Comparison of ENCODE assay signal across 8 cellular contexts in genomic region chrX:103215037-103215767, GRCh38. TPM values are rescaled to one million over a fixed set of nuclear protein-coding genes. Genes with fewer than 3 reads are reported as not detected.
DNase-seq lines count a peak whose midpoint lies in the region; ATAC-seq, FAIRE-seq and TF ChIP-seq lines count a peak whose summit lies in the region.

TSS of gene BEX4 (plus strand) at chrX:103215108. CDS start at chrX:103216154, 1,046 bp downstream.

- peak within 1 kb of the TSS; percentile 98 for H3K27ac Mint-ChIP-seq in nephron progenitor cell

- no peaks in the 10 kb centered on the region for H3K27me3 Mint-ChIP-seq in nephron progenitor cell (ENCODE audit: low read depth, poor library complexity)

- peak within 1 kb of the TSS; percentile 87 for H3K9ac ChIP-seq in BLaER1

- H3K4me3 Mint-ChIP-seq in nephron progenitor cell: peak within 1 kb of the TSS; percentile 86

- no peaks in the 10 kb centered on the region for H3K27me3 ChIP-seq in BLaER1

- no peak for FAIRE-seq in GM19239 (lab: Jason Lieb, UNC)

- H3K4me3 ChIP-seq in BLaER1 (peak within 1 kb of the TSS; percentile 76), fibroblast of the aortic adventitia (ENCODE audit: low read depth, low read length) (peak within 1 kb of the TSS; percentile 60)

- 0 out of 2 replicates have a peak, but pooled peaks cover 6% of the 10 kb centered on the region for H3K4me1 ChIP-seq in BLaER1

- no peaks in the 10 kb centered on the region for H3K9me3 ChIP-seq in BLaER1

- TF ChIP-seq CTCF in fibroblast of the aortic adventitia (IDR thresholded peaks at IDR 0.05; ENCODE audit: insufficient read depth, low read length): no peak
- no peak for TF ChIP-seq CTCF in nephron progenitor cell (IDR thresholded peaks at IDR 0.05)

- peak within 1 kb of the TSS; percentile 89 for H3K27ac ChIP-seq in BLaER1

- no peaks in the 10 kb centered on the region for H4K20me1 ChIP-seq in BLaER1

- H3K36me3 Mint-ChIP-seq in nephron progenitor cell (ENCODE audit: low read depth): peaks cover 34% of the 10 kb centered on the region

- peak; percentile 96 for ATAC-seq in HG03432 (IDR thresholded peaks at IDR 0.05; ENCODE audit: unreplicated experiment)

- no peaks in the 10 kb centered on the region for H3K36me3 ChIP-seq in BLaER1

- peaks cover 38% of the 10 kb centered on the region for H3K4me1 Mint-ChIP-seq in nephron progenitor cell

- H3K4me2 ChIP-seq in BLaER1: peak within 1 kb of the TSS; percentile 63

- DNase-seq in GM19239 (ENCODE audit: insufficient read length, low spot score) (peak; percentile 48), OCI-M1 (lab: John Stamatoyannopoulos, UW) (peak; percentile 92), fibroblast of the aortic adventitia (ENCODE audit: low read depth) (peak; percentile 42), nephron progenitor cell (peak; percentile 85)
- DNase-seq in activated effector memory CD4-positive, alpha-beta T cell treated with Interleukin-2 at 50 U/mL for 16 hours: peak; percentile 71
- DNase-seq in stimulated activated naive CD4-positive, alpha-beta T cell treated with Interleukin-2 at 50 U/mL for 16 hours (lab: John Stamatoyannopoulos, UW): peak; percentile 74

- peaks cover 62% of the 10 kb centered on the region for H3K9me3 Mint-ChIP-seq in nephron progenitor cell

RNA-seq across cellular contexts. Expression of gene BEX4, which starts in this region (rescaled TPM):
- total RNA-seq in fibroblast of the aortic adventitia (ENCODE audit: low replicate concordance): 7.9 and 15.6 TPM in 2 replicates

Comparison
In these comparisons a context has a peak if more than half of its experiments do, and no peak if none do; other contexts are left out.
1. Peak in every context shown above with its lines: DNase-seq, ATAC-seq, H3K4me3 ChIP-seq and H3K27ac ChIP-seq.
2. DNase-seq: peak in every context shown above with its lines; median percentile 92 in OCI-M1; 85 in nephron progenitor cell; 74 in stimulated activated naive CD4-positive, alpha-beta T cell treated with Interleukin-2 at 50 U/mL for 16 hours; 71 in activated effector memory CD4-positive, alpha-beta T cell treated with Interleukin-2 at 50 U/mL for 16 hours; 48 in GM19239; 42 in fibroblast of the aortic adventitia.